13 cellular contexts compared by ENCODE assay signal in genomic region chr6:111030008-111031006, GRCh38. TPM values are rescaled to one million over a fixed set of nuclear protein-coding genes. Genes with fewer than 3 reads are reported as not detected.
DNase-seq lines count a peak whose midpoint lies in the region; ATAC-seq and TF ChIP-seq lines count a peak whose summit lies in the region.
"Had no signal": no experiment of that assay in that cellular context is flagged by ENCODE, and none has a peak within 500 bp of the region (broad histone marks: within the 10 kb centered on the region; RNA-seq: fewer than 3 reads in every experiment).

No MANE protein-coding gene starts in this region.

- no peak overlapping the region for H3K27ac ChIP-seq in HEK293 (ENCODE audit: extremely low read depth, low read depth, low read length)
- H3K27ac ChIP-seq in psoas muscle, result peak overlapping the region; percentile 69
- H3K27ac ChIP-seq: neutrophil, PC-9, vagina had no signal

- POLR2A ChIA-PET in HEK293 (lab: Yijun Ruan, JAX), result no interaction called here

- ATAC-seq in psoas muscle (peak; percentile 91 to 95 (median 94)), esophagus mucosa (no peak), HG03025 (IDR thresholded peaks at IDR 0.05; ENCODE audit: low FRiP score, unreplicated experiment) (no peak)

- 10 to 17% (median 10%) methylated on average over 12 of the region's 12 CpGs for WGBS in psoas muscle, 3 donors

- H3K27me3 ChIP-seq in psoas muscle (ENCODE audit: insufficient read depth in 3 of 3, low read length in 2 of 3), result no peaks in the 10 kb centered on the region
- H3K27me3 ChIP-seq: neutrophil, vagina had no signal

- H3K9me3 ChIP-seq in HEK293 (ENCODE audit: control insufficient read depth, insufficient read depth, low read depth, low read length) (no peaks in the 10 kb centered on the region), psoas muscle (no peaks in the 10 kb centered on the region)
- H3K9me3 ChIP-seq: neutrophil, vagina had no signal

- no peak overlapping the region for H3K4me3 ChIP-seq in HEK293 (ENCODE audit: low read depth, low read length)
- no peak overlapping the region for H3K4me3 ChIP-seq in foreskin fibroblast (ENCODE audit: low read depth in 1 of 2, low read length in 2 of 2)
- peak overlapping the region; percentile 23 for H3K4me3 ChIP-seq in psoas muscle
- H3K4me3 ChIP-seq: PC-9, vagina had no signal

- H3K36me3 ChIP-seq in HEK293 (ENCODE audit: control insufficient read depth in 2 of 2, insufficient read depth in 1 of 2, low read length in 2 of 2) (peaks cover 4 to 25% of the 10 kb centered on the region in 2 experiments; a peak in 2 of 3 replicates), psoas muscle (ENCODE audit: insufficient read depth in 1 of 2, low read depth in 1 of 2) (peaks cover 4 to 19% of the 10 kb centered on the region in 2 donors)
- H3K36me3 ChIP-seq: neutrophil had no signal

- DNase-seq in NCI-H446 (lab: John Stamatoyannopoulos, UW), result peak; percentile 21 to 75
- peak; percentile 66 to 81 for DNase-seq in foreskin fibroblast
- DNase-seq in psoas muscle, result peak; percentile 52 to 81
- no peak for DNase-seq in KG1 (lab: John Stamatoyannopoulos, UW)
- no peak for DNase-seq in LoVo (ENCODE audit: low spot score)
- DNase-seq: activated gamma-delta T cell treated with Interleukin-2 at 50 U/mL for 16 hours, PC-9 had no signal

- intact Hi-C loops in psoas muscle (cut with DNase I), result no loop called here

- H3K4me1 ChIP-seq in HEK293 (ENCODE audit: control insufficient read depth, insufficient read depth, low read length) (peaks cover 5% of the 10 kb centered on the region), psoas muscle (peaks cover 32% of the 10 kb centered on the region)

- CTCF ChIA-PET in HEK293 (lab: Yijun Ruan, JAX), result interaction anchor here (0.5 to 3.8 kb wide), 3 partner anchors 19 to 1012 kb away, joined by 3 to 18 read pairs (median 7); no protein-coding TSS in a partner anchor

- TF ChIP-seq CTCF in HEK293 (tag by site-specific recombination; IDR thresholded peaks at IDR 0.05) (no peak), foreskin fibroblast (IDR thresholded peaks at IDR 0.05; ENCODE audit: low read depth, low read length) (no peak), psoas muscle (IDR thresholded peaks at IDR 0.05) (no peak)

TF ChIP-seq in HEK293, 187 proteins besides CTCF, POLR2A, EP300 and RAD21:
- TF ChIP-seq ZNF791 (tag by site-specific recombination; IDR thresholded peaks at IDR 0.05) (no peak), ZBTB17 (tag by site-specific recombination; IDR thresholded peaks at IDR 0.05) (peak; percentile 80), ZFHX2 (tag by site-specific recombination; conservative IDR thresholded peaks at IDR 0.05) (peak; percentile 51), HOXA7 (CRISPR knock-in tag; IDR thresholded peaks at IDR 0.05; ENCODE audit: borderline replicate concordance) (no peak), ZNF26 (tag by site-specific recombination; IDR thresholded peaks at IDR 0.05) (no peak), EGR2 (tag by site-specific recombination; IDR thresholded peaks at IDR 0.05; ENCODE audit: low read depth) (peak; percentile 40; the same call in 1 of the 2 replicates), ZNF37A (tag by site-specific recombination; IDR thresholded peaks at IDR 0.05) (no peak), ZNF223 (tag by site-specific recombination; IDR thresholded peaks at IDR 0.05) (no peak), ZNF10 (tag by site-specific recombination; IDR thresholded peaks at IDR 0.05) (peak; percentile 27; the same call in 1 of the 2 replicates), GFI1B (tag by site-specific recombination; IDR thresholded peaks at IDR 0.05) (peak; percentile 5; the same call in 1 of the 2 replicates), ZNF660 (tag by site-specific recombination; IDR thresholded peaks at IDR 0.05) (0 out of 2 replicates have a peak, but pooled peaks have one; percentile 25), ZBTB1 (tag by site-specific recombination; IDR thresholded peaks at IDR 0.05) (no peak), ZNF747 (tag by site-specific recombination; IDR thresholded peaks at IDR 0.05) (no peak)
- TF ChIP-seq, protein P1, sequence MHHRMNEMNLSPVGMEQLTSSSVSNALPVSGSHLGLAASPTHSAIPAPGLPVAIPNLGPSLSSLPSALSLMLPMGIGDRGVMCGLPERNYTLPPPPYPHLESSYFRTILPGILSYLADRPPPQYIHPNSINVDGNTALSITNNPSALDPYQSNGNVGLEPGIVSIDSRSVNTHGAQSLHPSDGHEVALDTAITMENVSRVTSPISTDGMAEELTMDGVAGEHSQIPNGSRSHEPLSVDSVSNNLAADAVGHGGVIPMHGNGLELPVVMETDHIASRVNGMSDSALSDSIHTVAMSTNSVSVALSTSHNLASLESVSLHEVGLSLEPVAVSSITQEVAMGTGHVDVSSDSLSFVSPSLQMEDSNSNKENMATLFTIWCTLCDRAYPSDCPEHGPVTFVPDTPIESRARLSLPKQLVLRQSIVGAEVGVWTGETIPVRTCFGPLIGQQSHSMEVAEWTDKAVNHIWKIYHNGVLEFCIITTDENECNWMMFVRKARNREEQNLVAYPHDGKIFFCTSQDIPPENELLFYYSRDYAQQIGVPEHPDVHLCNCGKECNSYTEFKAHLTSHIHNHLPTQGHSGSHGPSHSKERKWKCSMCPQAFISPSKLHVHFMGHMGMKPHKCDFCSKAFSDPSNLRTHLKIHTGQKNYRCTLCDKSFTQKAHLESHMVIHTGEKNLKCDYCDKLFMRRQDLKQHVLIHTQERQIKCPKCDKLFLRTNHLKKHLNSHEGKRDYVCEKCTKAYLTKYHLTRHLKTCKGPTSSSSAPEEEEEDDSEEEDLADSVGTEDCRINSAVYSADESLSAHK (tag by site-specific recombination; IDR thresholded peaks at IDR 0.05), result 0 out of 2 replicates have a peak, but pooled peaks have one; percentile 44

RNA-seq across cellular contexts. Expression of gene RPF2, which starts 48.5 kb away (rescaled TPM):
- total RNA-seq in psoas muscle, result 10 to 100 TPM; 28.9 to 50.5 (median 43.2) TPM
- 10 to 100 TPM; 35.1 to 67.7 (median 54.4) TPM for polyA plus RNA-seq in psoas muscle
- 19.8 TPM for total RNA-seq in esophagus mucosa

RNA-seq across cellular contexts. Expression of gene SLC16A10, which starts 57.0 kb away (rescaled TPM):
- total RNA-seq in psoas muscle, result 100 to 1,000 TPM in 1 of 4 donors, 10 to 100 TPM in 3; 33.9 to 106 (median 56.1) TPM
- 10 to 100 TPM; 13.9 to 50.3 (median 39.3) TPM for polyA plus RNA-seq in psoas muscle
- 0.24 TPM for total RNA-seq in esophagus mucosa
- total RNA-seq: dermis microvascular lymphatic vessel endothelial cell had no signal

Comparison
In these comparisons a context has a peak if more than half of its experiments do, and no peak if none do; other contexts are left out.
1. DNase-seq: peak in NCI-H446 (2 of 2), foreskin fibroblast (2 of 2) and psoas muscle (2 of 2); none in KG1 (single experiment) and LoVo (single experiment).
2. ATAC-seq: peak in psoas muscle (4 of 4); none in esophagus mucosa (single experiment) and HG03025 (single experiment).
3. RNA of gene SLC16A10, which starts 57.0 kb away (total RNA-seq): 33.9 to 106 TPM in psoas muscle; 0.24 TPM in esophagus mucosa (single experiment); every median in the first group is over 10 times any median in the second.